ENCODE assay signal across 8 cellular contexts in genomic region chr17:40190197-40191021, GRCh38. TPM values are rescaled to one million over a fixed set of nuclear protein-coding genes. Genes with fewer than 3 reads are reported as not detected.
DNase-seq lines count a peak whose midpoint lies in the region; TF ChIP-seq lines count a peak whose summit lies in the region.

No MANE protein-coding gene starts in this region.

- no peak overlapping the region for H3K27ac ChIP-seq in ACC112 (ENCODE audit: low read depth, low read length)

- no peaks in the 10 kb centered on the region for H3K27me3 Mint-ChIP-seq in T-helper 2 cell treated with Interferon-gamma antibody and Interleukin-4, amounts not matched to agents 5 μg/mL and 100 μg/mL, for 36 hours (ENCODE audit: low read depth)

- H3K9me3 Mint-ChIP-seq in T-helper 2 cell treated with Interferon-gamma antibody and Interleukin-4, amounts not matched to agents 5 μg/mL and 100 μg/mL, for 36 hours, result no peaks in the 10 kb centered on the region

- H3K27me3 ChIP-seq in ACC112 (ENCODE audit: insufficient read depth, low read length) (no peaks in the 10 kb centered on the region), H7 (ENCODE audit: control insufficient read depth, insufficient read depth, low read length) (peaks cover 3% of the 10 kb centered on the region; the same call in 1 of the 2 replicates), endocrine pancreas (ENCODE audit: control insufficient read depth, insufficient read depth, low read length) (no peaks in the 10 kb centered on the region)

- H3K36me3 ChIP-seq in ACC112 (ENCODE audit: insufficient read depth, low read length) (no peaks in the 10 kb centered on the region), H7 (replicated peaks; ENCODE audit: control insufficient read depth, insufficient read depth, low read length) (peaks cover 2% of the 10 kb centered on the region; the same call in 1 of the 2 replicates), endocrine pancreas (ENCODE audit: control insufficient read depth, insufficient read depth, low read length) (no peaks in the 10 kb centered on the region)

- H3K4me1 ChIP-seq in ACC112 (ENCODE audit: control insufficient read depth, insufficient read depth, low read length, unreplicated experiment) (peaks cover 3% of the 10 kb centered on the region), endocrine pancreas (ENCODE audit: control insufficient read depth, insufficient read depth, low read length) (no peaks in the 10 kb centered on the region)

- H3K4me3 Mint-ChIP-seq in T-helper 2 cell treated with Interferon-gamma antibody and Interleukin-4, amounts not matched to agents 5 μg/mL and 100 μg/mL, for 36 hours, result peak overlapping the region; percentile 78

- H2AFZ ChIP-seq in ACC112 (ENCODE audit: low read length, unreplicated experiment), result no peak overlapping the region

- peaks cover 2% of the 10 kb centered on the region for H3K36me3 Mint-ChIP-seq in T-helper 2 cell treated with Interferon-gamma antibody and Interleukin-4, amounts not matched to agents 5 μg/mL and 100 μg/mL, for 36 hours (ENCODE audit: low read depth)

- peak; percentile 59 for TF ChIP-seq CTCF in retinal pigment epithelial cell (conservative IDR thresholded peaks at IDR 0.05; ENCODE audit: low read depth, low read length)

- H3K27ac Mint-ChIP-seq in T-helper 2 cell treated with Interferon-gamma antibody and Interleukin-4, amounts not matched to agents 5 μg/mL and 100 μg/mL, for 36 hours, result no peak overlapping the region

- DNase-seq in H7 (peak; percentile 92), retinal pigment epithelial cell (ENCODE audit: low read depth) (no peak), NCI-H1048 (lab: John Stamatoyannopoulos, UW) (no peak), hepatic stellate cell (ENCODE audit: low spot score) (no peak), occipital lobe (lab: John Stamatoyannopoulos, UW) (no peak)
- DNase-seq in T-helper 2 cell treated with Interferon-gamma antibody and Interleukin-4, amounts not matched to agents 5 μg/mL and 100 μg/mL, for 36 hours (ENCODE audit: low spot score), result no peak

- H3K9me3 ChIP-seq in endocrine pancreas (ENCODE audit: control insufficient read depth, low read length), result no peaks in the 10 kb centered on the region

- peaks cover 5% of the 10 kb centered on the region for H3K4me1 Mint-ChIP-seq in T-helper 2 cell treated with Interferon-gamma antibody and Interleukin-4, amounts not matched to agents 5 μg/mL and 100 μg/mL, for 36 hours (ENCODE audit: low read depth)

- H3K9ac ChIP-seq in endocrine pancreas (ENCODE audit: control insufficient read depth, insufficient read depth, low read length), result peak overlapping the region; percentile 73

- peak overlapping the region; percentile 89 for H3K4me3 ChIP-seq in ACC112 (ENCODE audit: low read depth, low read length)
- H3K4me3 ChIP-seq in H7 (ENCODE audit: insufficient read depth, low read depth, low read length), result peak overlapping the region; percentile 61
- H3K4me3 ChIP-seq in endocrine pancreas (ENCODE audit: control insufficient read depth, insufficient read depth, low read length), result peak overlapping the region; percentile 38
- H3K4me3 ChIP-seq in retinal pigment epithelial cell (ENCODE audit: low read length), result no peak overlapping the region

- no peaks in the 10 kb centered on the region for H3K79me2 ChIP-seq in ACC112 (ENCODE audit: control insufficient read depth, insufficient read depth, low read length, unreplicated experiment)

RNA-seq across cellular contexts. Expression of gene RAPGEFL1, which starts 13.1 kb away (rescaled TPM):
- 3.9 and 5.4 TPM in 2 replicates for total RNA-seq in H7 (2014; rRNA removed; shearing (Covaris generic))
- 17.0 TPM for total RNA-seq in occipital lobe

RNA-seq across cellular contexts. Expression of gene WIPF2, which starts 28.7 kb away (rescaled TPM):
- 3.7 and 5.4 TPM in 2 replicates for total RNA-seq in H7 (2014; rRNA removed; shearing (Covaris generic))
- total RNA-seq in occipital lobe, result 8.0 TPM

RNA-seq across cellular contexts. Expression of gene CASC3, which starts 50.1 kb away (rescaled TPM):
- total RNA-seq in H7 (2014; rRNA removed; shearing (Covaris generic)), result 55.4 and 76.0 TPM in 2 replicates
- 43.8 TPM for total RNA-seq in occipital lobe
